22 cellular contexts compared by ENCODE assay signal in the genomic region with DNA sequence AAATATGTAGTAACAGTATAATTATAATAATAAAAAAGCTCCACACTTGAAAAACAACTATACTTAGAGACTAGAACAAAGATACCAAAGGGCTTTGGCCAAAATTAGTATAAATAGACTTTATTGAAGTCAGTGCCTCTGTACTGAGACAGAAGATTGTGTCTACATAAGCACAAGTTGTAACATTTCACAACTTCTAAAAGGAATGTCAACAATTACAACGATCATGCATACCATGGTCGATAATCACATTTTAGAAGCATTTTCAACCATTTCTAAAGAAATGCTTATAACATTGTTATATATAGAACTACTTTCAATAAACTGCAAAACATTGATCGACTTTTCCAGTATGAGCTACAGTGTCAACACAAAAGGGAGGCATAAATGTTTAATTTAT.
"Had no signal": no experiment of that assay in that cellular context is flagged by ENCODE, and none has a peak within 500 bp of the region (broad histone marks: within the 10 kb centered on the region; RNA-seq: fewer than 3 reads in every experiment).

No MANE protein-coding gene starts in this region.

- H3K4me1 Mint-ChIP-seq: activated naive CD8-positive, alpha-beta T cell treated with anti-CD3 and anti-CD28 coated beads, Interleukin-2, amount 50 U/mL, for 24 hours; neural progenitor cell had no signal

- H3K27me3 ChIP-seq: ascending aorta, hepatocyte, neural progenitor cell, tibial artery, uterus had no signal

- H3K4me3 ChIP-seq: ascending aorta, hepatocyte, left ventricle myocardium inferior, mucosa of descending colon, neural progenitor cell, tibial artery, uterus had no signal

- H3K9ac ChIP-seq: neural progenitor cell had no signal

- DNase-seq: activated CD4-positive, alpha-beta T cell treated with anti-CD3 and anti-CD28 coated beads, Interleukin-2, amount 10 ng/mL, durations not matched to agents 7 days and 5 days; activated CD8-positive, alpha-beta memory T cell treated with anti-CD3 and anti-CD28 coated beads, Interleukin-2, amount 50 U/mL, for 4 hours; activated naive CD4-positive, alpha-beta T cell treated with anti-CD3 and anti-CD28 coated beads for 36 hours; activated naive CD8-positive, alpha-beta T cell treated with anti-CD3 and anti-CD28 coated beads, Interleukin-2, amount 50 U/mL, for 24 hours; activated T-cell treated with anti-CD3 and anti-CD28 coated beads, Interleukin-2, amount 50 U/mL, for 4 hours; cerebellar nuclear complex; dermis blood vessel endothelial cell; effector memory CD4-positive, alpha-beta T cell; left ventricle myocardium inferior; mucosa of descending colon; naive B cell; stimulated activated naive CD8-positive, alpha-beta T cell treated with anti-CD3 and anti-CD28 coated beads, Interleukin-15, Interleukin-2, amounts not matched to agents 100 U/mL and 50 U/mL, for 24 hours; substantia nigra; T-helper 1 cell; T-helper 9 cell; tibial artery; uterus had no signal

- ATAC-seq: activated CD4-positive, CD25-positive, alpha-beta regulatory T cell treated with anti-CD3 and anti-CD28 coated beads, Interleukin-2, amount 50 U/mL, for 24 hours; activated naive CD8-positive, alpha-beta T cell treated with anti-CD3 and anti-CD28 coated beads, Interleukin-2, amount 50 U/mL, for 24 hours; activated T-cell treated with anti-CD3 and anti-CD28 coated beads, Interleukin-2, amount 50 U/mL, for 4 hours; mucosa of descending colon; stimulated activated naive CD8-positive, alpha-beta T cell treated with anti-CD3 and anti-CD28 coated beads, Interleukin-15, Interleukin-2, amounts not matched to agents 100 U/mL and 50 U/mL, for 24 hours had no signal

- H2AFZ ChIP-seq: hepatocyte, neural progenitor cell had no signal

- H3K4me1 ChIP-seq: ascending aorta, left ventricle myocardium inferior, neural progenitor cell, tibial artery, uterus had no signal

- H3K27ac ChIP-seq: ascending aorta, hepatocyte, left ventricle myocardium inferior, neural progenitor cell, tibial artery, uterus had no signal

- H3K36me3 ChIP-seq: uterus had no signal

- H3K27ac Mint-ChIP-seq: activated CD4-positive, alpha-beta T cell treated with anti-CD3 and anti-CD28 coated beads, Interleukin-2, amount 10 ng/mL, durations not matched to agents 7 days and 5 days; activated naive CD4-positive, alpha-beta T cell treated with anti-CD3 and anti-CD28 coated beads for 36 hours; activated naive CD8-positive, alpha-beta T cell treated with anti-CD3 and anti-CD28 coated beads, Interleukin-2, amount 50 U/mL, for 24 hours; neural progenitor cell; progenitor cell of endocrine pancreas had no signal

- H3K27me3 Mint-ChIP-seq: activated CD4-positive, alpha-beta T cell treated with anti-CD3 and anti-CD28 coated beads, Interleukin-2, amount 10 ng/mL, durations not matched to agents 7 days and 5 days; activated naive CD8-positive, alpha-beta T cell treated with anti-CD3 and anti-CD28 coated beads, Interleukin-2, amount 50 U/mL, for 24 hours; naive B cell; progenitor cell of endocrine pancreas had no signal

- H3K4me2 ChIP-seq: hepatocyte, neural progenitor cell had no signal

- H3K9me3 ChIP-seq: ascending aorta, left ventricle myocardium inferior, mucosa of descending colon, tibial artery, uterus had no signal

- H3K9me3 Mint-ChIP-seq: activated CD4-positive, alpha-beta T cell treated with anti-CD3 and anti-CD28 coated beads, Interleukin-2, amount 10 ng/mL, durations not matched to agents 7 days and 5 days; activated naive CD4-positive, alpha-beta T cell treated with anti-CD3 and anti-CD28 coated beads for 36 hours; activated naive CD8-positive, alpha-beta T cell treated with anti-CD3 and anti-CD28 coated beads, Interleukin-2, amount 50 U/mL, for 24 hours; activated T-cell treated with anti-CD3 and anti-CD28 coated beads, Interleukin-2, amount 50 U/mL, for 4 hours; naive B cell; neural progenitor cell had no signal

- H3K4me3 Mint-ChIP-seq: activated CD4-positive, alpha-beta T cell treated with anti-CD3 and anti-CD28 coated beads, Interleukin-2, amount 10 ng/mL, durations not matched to agents 7 days and 5 days; activated naive CD4-positive, alpha-beta T cell treated with anti-CD3 and anti-CD28 coated beads for 36 hours; activated naive CD8-positive, alpha-beta T cell treated with anti-CD3 and anti-CD28 coated beads, Interleukin-2, amount 50 U/mL, for 24 hours; activated T-cell treated with anti-CD3 and anti-CD28 coated beads, Interleukin-2, amount 50 U/mL, for 4 hours; naive B cell; neural progenitor cell had no signal
